Comparison of ENCODE assay signal across 17 cellular contexts in the genomic region with DNA sequence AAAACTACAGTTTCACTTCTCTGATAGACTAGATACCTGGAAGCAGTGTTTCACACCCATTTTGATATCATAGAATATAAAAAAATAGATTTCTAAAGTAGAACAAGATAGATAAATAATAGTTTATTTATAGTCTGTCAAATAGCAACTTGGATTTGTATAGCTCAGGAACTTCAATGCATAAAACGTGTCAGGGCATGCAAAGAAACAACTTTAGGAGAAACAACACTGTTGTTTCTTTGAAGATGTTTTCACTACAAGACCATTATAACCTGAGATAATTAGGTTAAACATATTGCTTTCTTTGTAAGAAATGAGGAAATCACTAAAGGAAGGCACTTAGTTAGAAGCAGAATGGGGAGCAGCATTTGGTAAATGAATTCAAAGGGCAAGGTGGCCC. TPM values are rescaled to one million over a fixed set of nuclear protein-coding genes. Genes with fewer than 3 reads are reported as not detected.
DNase-seq lines count a peak whose midpoint lies in the region; ATAC-seq, FAIRE-seq and TF ChIP-seq lines count a peak whose summit lies in the region.
"Had no signal": no experiment of that assay in that cellular context is flagged by ENCODE, and none has a peak within 500 bp of the region (broad histone marks: within the 10 kb centered on the region; RNA-seq: fewer than 3 reads in every experiment).

No MANE protein-coding gene starts in this region.

- FAIRE-seq in GM18507 (lab: Jason Lieb, UNC) (peak; percentile 74), GM12878 (lab: Jason Lieb, UNC) (no peak)

- peaks cover 24% of the 10 kb centered on the region for H3K36me3 ChIP-seq in DOHH2 (ENCODE audit: control insufficient read depth, low read length)
- H3K36me3 ChIP-seq in GM12878 (ENCODE audit: control insufficient read depth in 2 of 2, insufficient read depth in 2 of 2, low read length in 1 of 2): no peaks in the 10 kb centered on the region
- no peaks in the 10 kb centered on the region for H3K36me3 ChIP-seq in sigmoid colon

- CTCF ChIA-PET in GM12878 (lab: Yijun Ruan, JAX): interaction anchor here (0.7 to 2.0 kb wide), 6 partner anchors 8 to 363 kb away, joined by 3 to 9 read pairs (median 4); no protein-coding TSS in a partner anchor

- TF ChIP-seq RAD21 in GM12878 (IDR thresholded peaks at IDR 0.05; ENCODE audit: insufficient read depth, low read depth, low read length): no peak

- no peak overlapping the region for H2AFZ ChIP-seq in GM12878 (ENCODE audit: control insufficient read depth, low read depth, low read length)

- peaks cover 98% of the 10 kb centered on the region for H3K4me1 ChIP-seq in DOHH2 (ENCODE audit: control insufficient read depth, low read length)
- peaks cover 20% of the 10 kb centered on the region for H3K4me1 ChIP-seq in GM12878 (ENCODE audit: control insufficient read depth, insufficient read depth, low read length)
- no peaks in the 10 kb centered on the region for H3K4me1 ChIP-seq in sigmoid colon

- SMC1A ChIA-PET in GM12878 (lab: Charles Lee; ENCODE audit: uncharacterized antibody, unreplicated experiment): interaction anchor here (0.7 to 1.8 kb wide), 6 partner anchors 9 to 78 kb away, joined by 3 to 6 read pairs (median 4); no protein-coding TSS in a partner anchor

- TF ChIP-seq POLR2A in GM12878 (IDR thresholded peaks at IDR 0.05; ENCODE audit: low read depth, low read length) (no peak), sigmoid colon (IDR thresholded peaks at IDR 0.05) (no peak)

- H3K27ac ChIP-seq in DOHH2 (ENCODE audit: low read depth, low read length) (peak overlapping the region; percentile 93), GM12878 (ENCODE audit: control insufficient read depth, insufficient read depth) (peak overlapping the region; percentile 88), sigmoid colon (no peak overlapping the region)
- H3K27ac ChIP-seq: SK-N-MC had no signal

- 25% methylated on average over 1 of the region's 1 CpG for WGBS in GM12878 (ENCODE audit: insufficient coverage, insufficient replicate concordance, low lambda C conversion rate, missing lambda C conversion rate)
- 70 to 73% methylated on average over 1 of the region's 1 CpG for WGBS in sigmoid colon, 2 donors

- peak overlapping the region; percentile 77 for H3K4me3 Mint-ChIP-seq in memory B cell
- no peak overlapping the region for H3K4me3 Mint-ChIP-seq in naive thymus-derived CD8-positive, alpha-beta T cell
- H3K4me3 Mint-ChIP-seq: CD4-positive, CD25-positive, alpha-beta regulatory T cell had no signal

- H3K9me3 ChIP-seq in DOHH2 (ENCODE audit: control insufficient read depth, insufficient read depth, low read length) (no peaks in the 10 kb centered on the region), GM12878 (replicated peaks; ENCODE audit: control insufficient read depth, insufficient read depth, low read length) (no peaks in the 10 kb centered on the region; the same call in 2 of the 3 replicates), sigmoid colon (no peaks in the 10 kb centered on the region)

- TF ChIP-seq EP300 in GM12878 (IDR thresholded peaks at IDR 0.05; ENCODE audit: borderline replicate concordance in 1 of 2, control insufficient read depth in 1 of 2, low read depth in 2 of 2, low read length in 2 of 2) (no peak), sigmoid colon (IDR thresholded peaks at IDR 0.05) (no peak)

- RAD21 ChIA-PET in GM12878 (lab: Charles Lee; ENCODE audit: unreplicated experiment): interaction anchor here (1.0 to 2.2 kb wide), 3 partner anchors 13 to 78 kb away, joined by 3 to 10 read pairs (median 3); no protein-coding TSS in a partner anchor

- no peak for ATAC-seq in GM12878
- no peak for ATAC-seq in memory B cell (ENCODE audit: low read depth)
- no peak for ATAC-seq in HG03175 (IDR thresholded peaks at IDR 0.05; ENCODE audit: unreplicated experiment)
- ATAC-seq in naive thymus-derived CD8-positive, alpha-beta T cell: no peak
- ATAC-seq: HCT116, Panc1 had no signal

- no peaks in the 10 kb centered on the region for H3K27me3 Mint-ChIP-seq in memory B cell
- H3K27me3 Mint-ChIP-seq in naive thymus-derived CD8-positive, alpha-beta T cell: no peaks in the 10 kb centered on the region

- H3K4me2 ChIP-seq in DOHH2 (ENCODE audit: low read length) (peak overlapping the region; percentile 86), GM12878 (ENCODE audit: control insufficient read depth, insufficient read depth) (peak overlapping the region; percentile 65)

- peaks cover 37% of the 10 kb centered on the region for H3K4me1 Mint-ChIP-seq in memory B cell
- peaks cover 0 to 35% (median 1%) of the 10 kb centered on the region in 4 donors for H3K4me1 Mint-ChIP-seq in naive thymus-derived CD8-positive, alpha-beta T cell

- H3K9ac ChIP-seq in GM12878 (ENCODE audit: control insufficient read depth, insufficient read depth, low read length): peak overlapping the region; percentile 3

- H3K27me3 ChIP-seq in DOHH2 (ENCODE audit: control insufficient read depth, low read length) (no peaks in the 10 kb centered on the region), GM12878 (replicated peaks in 1 of 2; ENCODE audit: control insufficient read depth in 2 of 2, insufficient read depth in 2 of 2, low read length in 1 of 2) (no peaks in the 10 kb centered on the region; a peak in 1 of 4 replicates), sigmoid colon (no peaks in the 10 kb centered on the region)

- intact Hi-C loops in GM12878 (cut with micrococcal nuclease; ENCODE audit: unreplicated experiment): no loop called here
- intact Hi-C loops in sigmoid colon (cut with DNase I): no loop called here

- no peaks in the 10 kb centered on the region for H3K9me3 Mint-ChIP-seq in memory B cell
- H3K9me3 Mint-ChIP-seq in naive thymus-derived CD8-positive, alpha-beta T cell: no peaks in the 10 kb centered on the region
- H3K9me3 Mint-ChIP-seq: CD4-positive, CD25-positive, alpha-beta regulatory T cell had no signal

- H3K4me3 ChIP-seq in DOHH2 (ENCODE audit: low read length) (peak overlapping the region; percentile 54), GM12878 (peak overlapping the region; percentile 42), sigmoid colon (no peak overlapping the region)
- H3K4me3 ChIP-seq: SK-N-MC had no signal

- H3K79me2 ChIP-seq in DOHH2 (ENCODE audit: control insufficient read depth, low read length): peaks cover 80% of the 10 kb centered on the region
- peaks cover 99% of the 10 kb centered on the region for H3K79me2 ChIP-seq in GM12878 (ENCODE audit: control insufficient read depth, insufficient read depth, low read length)

- BruUV-seq in GM12878 (replicated peaks; lab: Mats Ljungman, UMichigan): no TSS peak

- H3F3A ChIP-seq in DOHH2 (ENCODE audit: control insufficient read depth, insufficient read depth): peaks cover 47% of the 10 kb centered on the region

- TF ChIP-seq CTCF in DOHH2 (IDR thresholded peaks at IDR 0.05; ENCODE audit: low read depth, low read length, poor library complexity, severe bottlenecking) (no peak), GM12878 (IDR thresholded peaks at IDR 0.05 in 2 of 3, conservative IDR thresholded peaks at IDR 0.05 in 1 of 3; ENCODE audit: control insufficient read depth in 2 of 3, extremely low read depth in 1 of 3, insufficient read depth in 1 of 3, low read depth in 3 of 3, low read length in 3 of 3) (no peak), sigmoid colon (IDR thresholded peaks at IDR 0.05) (no peak)

- POLR2A ChIA-PET in GM12878 (lab: Charles Lee): no interaction called here
- POLR2A ChIA-PET in naive thymus-derived CD8-positive, alpha-beta T cell (lab: Charles Lee): no interaction called here

- peak overlapping the region; percentile 92 for H3K27ac Mint-ChIP-seq in memory B cell
- H3K27ac Mint-ChIP-seq in naive thymus-derived CD8-positive, alpha-beta T cell: no peak overlapping the region
- H3K27ac Mint-ChIP-seq: CD4-positive, CD25-positive, alpha-beta regulatory T cell had no signal

- H3K9me2 ChIP-seq in DOHH2 (replicated peaks; ENCODE audit: control insufficient read depth, low read length): no peaks in the 10 kb centered on the region

- no peak for DNase-seq in GM18507 (ENCODE audit: extremely low spot score, insufficient read length, low read depth)
- no peak for DNase-seq in GM12878 (ENCODE audit: low read depth, low spot score)
- DNase-seq in memory B cell (ENCODE audit: low spot score in 2 of 2): no peak
- DNase-seq in naive thymus-derived CD8-positive, alpha-beta T cell: no peak
- no peak for DNase-seq in sigmoid colon
- DNase-seq: CD4-positive, CD25-positive, alpha-beta regulatory T cell; KG1; NCI-H1092; NCI-H1694; NCI-H510A treated with DMSO at 0.1 percent for 48 hours; NCI-H82; Right ventricle myocardium superior had no signal

- H3K36me3 Mint-ChIP-seq in memory B cell: peaks cover 20% of the 10 kb centered on the region
- H3K36me3 Mint-ChIP-seq in naive thymus-derived CD8-positive, alpha-beta T cell: no peaks in the 10 kb centered on the region
- H3K36me3 Mint-ChIP-seq: CD4-positive, CD25-positive, alpha-beta regulatory T cell had no signal

- in situ Hi-C loops in GM12878 (cut with MboI): no loop called here

- H4K20me1 ChIP-seq in DOHH2 (ENCODE audit: control insufficient read depth, insufficient read depth, low read depth, low read length): no peaks in the 10 kb centered on the region
- H4K20me1 ChIP-seq in GM12878 (ENCODE audit: control insufficient read depth, insufficient read depth): no peaks in the 10 kb centered on the region

RNA-seq across cellular contexts. Expression of a gene that starts 7.4 kb away (rescaled TPM):
- total RNA-seq in GM12878 (2013; cell fraction: nucleolus; rRNA removed): 0.92 and 0.98 TPM in 2 replicates
- total RNA-seq in GM12878 (2014; rRNA removed) (25.0 and 25.9 TPM in 2 replicates), GM12878 (2014; rRNA removed; fragmentation: Illumina TruSeq; extraction: Trizol) (43.7 and 44.2 TPM in 2 replicates), GM12878 (2021) (29.0 and 33.6 TPM in 2 replicates), sigmoid colon (not detected)
- polyA plus RNA-seq in GM12878 (2011; ENCODE audit: low read depth): 95.5 TPM
- polyA plus RNA-seq in GM12878 (2011; rRNA removed) (4.6 and 7.9 TPM in 2 replicates), GM12878 (2014; fragmentation: Illumina TruSeq; extraction: Trizol) (48.6 and 53.9 TPM in 2 replicates), GM12878 (2014; fragmentation: Nextera tagmentation; extraction: Ambion mirVana) (10 to 100 TPM; 53.3 to 56.5 TPM), GM12878 (2014; rRNA removed) (35.7 and 37.8 TPM in 2 replicates), GM12878 (2016; fragmentation: Nextera tagmentation; extraction: Ambion mirVana) (10 to 100 TPM; 50.9 to 52.9 TPM), sigmoid colon (1 to 10 TPM in 1 of 3 donors, not detected in 2; 4.5 TPM)
- polyA plus RNA-seq in GM12878 (2011; cell fraction: cytosol; rRNA removed): 1.9 and 2.1 TPM in 2 replicates
- polyA plus RNA-seq in GM12878 (2011; cell fraction: nucleus; rRNA removed): 1.6 and 3.5 TPM in 2 replicates
- polyA plus RNA-seq in GM12878 (2012): 87.0 and 87.9 TPM in 2 replicates
- polyA minus RNA-seq in GM12878 (2011; rRNA and poly(A)+ RNA removed): 0.88 and 2.4 TPM in 2 replicates
- polyA minus RNA-seq in GM12878 (2011; cell fraction: cytosol; rRNA and poly(A)+ RNA removed): 2.4 TPM in 1 of 2 replicates, not detected in the other
- polyA minus RNA-seq in GM12878 (2011; cell fraction: nucleus; rRNA and poly(A)+ RNA removed): 1.8 and 3.0 TPM in 2 replicates
- under 1 TPM; 0.52 to 0.96 TPM for total RNA-seq in naive thymus-derived CD8-positive, alpha-beta T cell
- polyA plus RNA-seq in naive thymus-derived CD8-positive, alpha-beta T cell: under 1 TPM in 1 of 3 donors, not detected in 2; 0.35 TPM
- total RNA-seq: Right ventricle myocardium superior had no signal
- polyA plus RNA-seq: CD4-positive, CD25-positive, alpha-beta regulatory T cell had no signal

RNA-seq across cellular contexts. Expression of a gene that starts 35.2 kb away (rescaled TPM):
- 224 and 241 TPM in 2 replicates for total RNA-seq in GM12878 (2013; cell fraction: nucleolus; rRNA removed)
- total RNA-seq in GM12878 (2014; rRNA removed) (15.0 and 23.3 TPM in 2 replicates), GM12878 (2014; rRNA removed; fragmentation: Illumina TruSeq; extraction: Trizol) (18.2 and 21.8 TPM in 2 replicates), GM12878 (2021) (10.8 and 12.4 TPM in 2 replicates), sigmoid colon (1 to 10 TPM; 2.7 to 7.8 (median 3.6) TPM)
- 20.1 TPM for polyA plus RNA-seq in GM12878 (2011; ENCODE audit: low read depth)
- polyA plus RNA-seq in GM12878 (2011; rRNA removed) (156 and 338 TPM in 2 replicates), GM12878 (2014; fragmentation: Illumina TruSeq; extraction: Trizol) (10.3 and 22.3 TPM in 2 replicates), GM12878 (2014; fragmentation: Nextera tagmentation; extraction: Ambion mirVana) (10 to 100 TPM; 32.9 to 55.7 TPM), GM12878 (2014; rRNA removed) (7.9 and 15.0 TPM in 2 replicates), GM12878 (2016; fragmentation: Nextera tagmentation; extraction: Ambion mirVana) (1 to 10 TPM; 7.3 to 8.0 TPM), sigmoid colon (10 to 100 TPM in 1 of 3 donors, 1 to 10 TPM in 2; 2.3 to 31.4 (median 3.0) TPM)
- polyA plus RNA-seq in GM12878 (2011; cell fraction: cytosol; rRNA removed): 40.2 and 51.7 TPM in 2 replicates
- polyA plus RNA-seq in GM12878 (2011; cell fraction: nucleus; rRNA removed): 75.4 and 142 TPM in 2 replicates
- polyA plus RNA-seq in GM12878 (2012): 23.3 and 64.7 TPM in 2 replicates
- 172 and 240 TPM in 2 replicates for polyA minus RNA-seq in GM12878 (2011; rRNA and poly(A)+ RNA removed)
- polyA minus RNA-seq in GM12878 (2011; cell fraction: cytosol; rRNA and poly(A)+ RNA removed): 37.4 and 42.2 TPM in 2 replicates
- 166 and 176 TPM in 2 replicates for polyA minus RNA-seq in GM12878 (2011; cell fraction: nucleus; rRNA and poly(A)+ RNA removed)
- 10 to 100 TPM; 30.7 to 34.0 TPM for total RNA-seq in naive thymus-derived CD8-positive, alpha-beta T cell
- polyA plus RNA-seq in naive thymus-derived CD8-positive, alpha-beta T cell: 100 to 1,000 TPM in 1 of 3 donors, 10 to 100 TPM in 2; 73.5 to 248 (median 87.9) TPM

RNA-seq across cellular contexts. Expression of a gene that starts 56.0 kb away (rescaled TPM):
- total RNA-seq in GM12878 (2013; cell fraction: nucleolus; rRNA removed): 3.9 and 5.2 TPM in 2 replicates
- 14.9 and 16.1 TPM in 2 replicates for total RNA-seq in GM12878 (2014; rRNA removed)
- total RNA-seq in GM12878 (2014; rRNA removed; fragmentation: Illumina TruSeq; extraction: Trizol): 14.4 and 16.2 TPM in 2 replicates
- total RNA-seq in GM12878 (2021): 15.4 and 15.5 TPM in 2 replicates
- polyA plus RNA-seq in GM12878 (2011; ENCODE audit: low read depth): 121 TPM
- 4.6 and 6.2 TPM in 2 replicates for polyA plus RNA-seq in GM12878 (2011; rRNA removed)
- 1.0 and 1.9 TPM in 2 replicates for polyA plus RNA-seq in GM12878 (2011; cell fraction: cytosol; rRNA removed)
- polyA plus RNA-seq in GM12878 (2011; cell fraction: nucleus; rRNA removed): 4.2 and 4.5 TPM in 2 replicates
- polyA plus RNA-seq in GM12878 (2012): 76.6 and 111 TPM in 2 replicates
- polyA plus RNA-seq in GM12878 (2014; fragmentation: Illumina TruSeq; extraction: Trizol): 16.5 and 29.1 TPM in 2 replicates
- polyA plus RNA-seq in GM12878 (2014; fragmentation: Nextera tagmentation; extraction: Ambion mirVana): 10 to 100 TPM; 29.8 TPM
- polyA plus RNA-seq in GM12878 (2014; rRNA removed): 14.8 and 14.9 TPM in 2 replicates
- polyA plus RNA-seq in GM12878 (2016; fragmentation: Nextera tagmentation; extraction: Ambion mirVana): 10 to 100 TPM; 25.4 to 27.5 TPM
- polyA minus RNA-seq in GM12878 (2011; rRNA and poly(A)+ RNA removed): 3.1 and 3.8 TPM in 2 replicates
- polyA minus RNA-seq in GM12878 (2011; cell fraction: cytosol; rRNA and poly(A)+ RNA removed): 1.4 and 1.5 TPM in 2 replicates
- 1.3 and 3.0 TPM in 2 replicates for polyA minus RNA-seq in GM12878 (2011; cell fraction: nucleus; rRNA and poly(A)+ RNA removed)
- 100 to 1,000 TPM; 433 to 438 TPM for total RNA-seq in naive thymus-derived CD8-positive, alpha-beta T cell
- polyA plus RNA-seq in naive thymus-derived CD8-positive, alpha-beta T cell: 100 to 1,000 TPM; 315 to 389 (median 329) TPM
- 10 to 100 TPM in 1 of 4 donors, 1 to 10 TPM in 3; 6.4 to 18.6 (median 8.8) TPM for total RNA-seq in sigmoid colon
- 10 to 100 TPM in 1 of 3 donors, 1 to 10 TPM in 1, under 1 TPM in 1; 0.69 to 24.0 (median 1.2) TPM for polyA plus RNA-seq in sigmoid colon

Comparison
In these comparisons a context has a peak if more than half of its experiments do, and no peak if none do; other contexts are left out.
1. H3K27ac ChIP-seq: peak in DOHH2 (single experiment) and GM12878 (single experiment); none in sigmoid colon (0 of 4).
2. H3K4me3 ChIP-seq: peak in DOHH2 (single experiment) and GM12878 (single experiment); none in sigmoid colon (0 of 4).
3. RNA of a gene that starts 56.0 kb away (total RNA-seq): 433 to 438 TPM in naive thymus-derived CD8-positive, alpha-beta T cell; 3.9 to 16.2 TPM in GM12878 and 6.4 to 18.6 TPM in sigmoid colon; every median in the first group is over 10 times any median in the second.